Comparison of ENCODE assay signal across 9 cellular contexts in the genomic region with DNA sequence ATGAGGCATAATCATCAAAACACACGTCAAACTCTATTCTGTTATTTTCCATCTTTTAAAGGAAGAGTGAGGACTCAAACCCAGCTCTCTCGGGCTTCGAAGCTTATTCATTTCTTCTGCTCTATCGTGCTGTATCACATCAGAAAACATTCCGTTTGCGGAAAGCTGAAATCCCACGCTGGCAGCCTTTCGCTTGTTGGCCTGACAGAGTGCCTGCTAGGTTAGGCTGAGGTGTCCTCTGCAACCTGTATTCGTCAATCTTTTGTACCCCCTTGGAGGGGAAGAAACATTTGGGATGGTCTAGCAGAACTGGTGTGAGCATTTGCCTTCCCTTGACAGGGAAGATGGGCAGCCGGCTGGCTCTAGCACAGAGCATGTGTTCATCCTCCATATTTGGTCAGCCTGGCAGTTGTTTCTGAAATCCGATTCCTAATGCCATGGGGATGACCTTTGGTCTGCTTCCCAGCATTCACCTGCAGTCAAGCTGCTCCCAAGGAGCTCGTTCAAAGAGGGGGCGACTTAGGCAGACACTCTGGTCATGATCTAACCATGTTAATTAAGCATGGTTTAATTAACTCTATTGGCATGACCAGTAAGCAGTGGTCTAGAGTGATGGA. TPM values are rescaled to one million over a fixed set of nuclear protein-coding genes. Genes with fewer than 3 reads are reported as not detected.
A peak's percentile ranks its signal among the peaks of the same experiment; 100 is the strongest.
DNase-seq lines count a peak whose midpoint lies in the region; ATAC-seq, FAIRE-seq and TF ChIP-seq lines count a peak whose summit lies in the region.
"Had no signal": no experiment of that assay in that cellular context is flagged by ENCODE, and none has a peak within 500 bp of the region (broad histone marks: within the 10 kb centered on the region; RNA-seq: fewer than 3 reads in every experiment).

No MANE protein-coding gene starts in this region.

- intact Hi-C loops in pancreas (cut with DNase I) = no loop called here
- intact Hi-C loops in naive thymus-derived CD4-positive, alpha-beta T cell (cut with micrococcal nuclease) = no loop called here
- intact Hi-C loops in lower lobe of right lung (cut with DNase I) = no loop called here

- WGBS in pancreas, 2 donors = 38 to 43% methylated on average over 13 of the region's 13 CpGs

- no peaks in the 10 kb centered on the region for H3K36me3 Mint-ChIP-seq in glutamatergic neuron (ENCODE audit: unreplicated experiment)
- no peaks in the 10 kb centered on the region for H3K36me3 Mint-ChIP-seq in naive thymus-derived CD4-positive, alpha-beta T cell

- DNase-seq in DMS53 treated with DMSO at 0.1 percent for 48 hours (lab: John Stamatoyannopoulos, UW; ENCODE audit: unreplicated experiment) = peak; percentile 45
- DNase-seq in NCI-H526 treated with DMSO at 0.1 percent for 48 hours (lab: John Stamatoyannopoulos, UW) = peak; percentile 30
- peak; percentile 30 for DNase-seq in glutamatergic neuron
- DNase-seq in pancreas = peak in 4 of 6 donors; percentile 56 to 76 (median 70)
- no peak for DNase-seq in naive thymus-derived CD4-positive, alpha-beta T cell
- no peak for DNase-seq in lower lobe of right lung
- DNase-seq in dermis blood vessel endothelial cell = no peak
- DNase-seq: DND-41 had no signal

- peaks cover 27% of the 10 kb centered on the region for H3K4me1 Mint-ChIP-seq in glutamatergic neuron (ENCODE audit: low read depth, unreplicated experiment)
- no peaks in the 10 kb centered on the region for H3K4me1 Mint-ChIP-seq in naive thymus-derived CD4-positive, alpha-beta T cell

- no peaks in the 10 kb centered on the region for H3K4me1 ChIP-seq in pancreas
- H3K4me1 ChIP-seq in naive thymus-derived CD4-positive, alpha-beta T cell (ENCODE audit: control insufficient read depth in 2 of 2, insufficient read depth in 2 of 2, low read length in 2 of 2) = no peaks in the 10 kb centered on the region
- peaks cover 17% of the 10 kb centered on the region for H3K4me1 ChIP-seq in lower lobe of right lung

- CTCF ChIA-PET in naive thymus-derived CD4-positive, alpha-beta T cell (lab: Charles Lee) = no interaction called here

- H3K9me3 ChIP-seq in pancreas (no peaks in the 10 kb centered on the region), lower lobe of right lung (no peaks in the 10 kb centered on the region)
- H3K9me3 ChIP-seq in naive thymus-derived CD4-positive, alpha-beta T cell (ENCODE audit: control insufficient read depth in 2 of 3, low read length in 3 of 3) = no peaks in the 10 kb centered on the region

- ATAC-seq in pancreas (peak; percentile 89 to 96 (median 92)), lower lobe of right lung (no peak), GM21390 (IDR thresholded peaks at IDR 0.05; ENCODE audit: unreplicated experiment) (no peak)
- no peak for ATAC-seq in naive thymus-derived CD4-positive, alpha-beta T cell

- H3K27ac ChIP-seq in pancreas (peak overlapping the region in 3 of 4 donors; percentile 16 to 54 (median 39)), lower lobe of right lung (no peak overlapping the region)
- no peak overlapping the region for H3K27ac ChIP-seq in naive thymus-derived CD4-positive, alpha-beta T cell (ENCODE audit: low read depth, low read length)

- H3K4me3 ChIP-seq in pancreas (peak overlapping the region in 3 of 4 donors; percentile 4 to 31 (median 12)), lower lobe of right lung (no peak overlapping the region)
- no peak overlapping the region for H3K4me3 ChIP-seq in naive thymus-derived CD4-positive, alpha-beta T cell (ENCODE audit: low read length)

- H3K36me3 ChIP-seq in pancreas (no peaks in the 10 kb centered on the region), lower lobe of right lung (no peaks in the 10 kb centered on the region)
- no peaks in the 10 kb centered on the region for H3K36me3 ChIP-seq in naive thymus-derived CD4-positive, alpha-beta T cell (ENCODE audit: control insufficient read depth in 2 of 3, insufficient read depth in 3 of 3, low read length in 3 of 3)

- H3K27ac Mint-ChIP-seq in glutamatergic neuron (ENCODE audit: unreplicated experiment) = peak overlapping the region; percentile 83
- no peak overlapping the region for H3K27ac Mint-ChIP-seq in naive thymus-derived CD4-positive, alpha-beta T cell

- POLR2A ChIA-PET in naive thymus-derived CD4-positive, alpha-beta T cell (lab: Charles Lee) = no interaction called here

- no peaks in the 10 kb centered on the region for H3K9me3 Mint-ChIP-seq in glutamatergic neuron (ENCODE audit: unreplicated experiment)
- no peaks in the 10 kb centered on the region for H3K9me3 Mint-ChIP-seq in naive thymus-derived CD4-positive, alpha-beta T cell

- peaks cover 1% of the 10 kb centered on the region for H3K27me3 Mint-ChIP-seq in glutamatergic neuron (ENCODE audit: unreplicated experiment)
- H3K27me3 Mint-ChIP-seq in naive thymus-derived CD4-positive, alpha-beta T cell = peaks cover 2 to 35% (median 28%) of the 10 kb centered on the region in 5 donors

- no peak for FAIRE-seq in pancreas (lab: Jason Lieb, UNC)

- TF ChIP-seq CTCF in glutamatergic neuron (IDR thresholded peaks at IDR 0.05; ENCODE audit: partially characterized antibody, unreplicated experiment) (no peak), pancreas (IDR thresholded peaks at IDR 0.05) (no peak), lower lobe of right lung (IDR thresholded peaks at IDR 0.05) (no peak)

- H3K4me3 Mint-ChIP-seq in glutamatergic neuron (ENCODE audit: unreplicated experiment) = peak overlapping the region; percentile 72
- no peak overlapping the region for H3K4me3 Mint-ChIP-seq in naive thymus-derived CD4-positive, alpha-beta T cell

- H3K27me3 ChIP-seq in pancreas (no peaks in the 10 kb centered on the region), lower lobe of right lung (ENCODE audit: low read depth) (no peaks in the 10 kb centered on the region)
- no peaks in the 10 kb centered on the region for H3K27me3 ChIP-seq in naive thymus-derived CD4-positive, alpha-beta T cell (ENCODE audit: control insufficient read depth in 2 of 2, insufficient read depth in 2 of 2, low read length in 2 of 2)

RNA-seq across cellular contexts. Expression of gene TACC2, which starts 55.2 kb away (rescaled TPM):
- total RNA-seq in glutamatergic neuron (ENCODE audit: unreplicated experiment) = 499 TPM
- 10 to 100 TPM; 17.9 to 25.1 (median 21.8) TPM for total RNA-seq in pancreas
- 10 to 100 TPM; 27.0 to 43.6 TPM for polyA plus RNA-seq in pancreas
- total RNA-seq in naive thymus-derived CD4-positive, alpha-beta T cell = under 1 TPM in 1 of 5 experiments, not detected in 4; 0.16 TPM
- not detected for polyA plus RNA-seq in naive thymus-derived CD4-positive, alpha-beta T cell
- 141 TPM for total RNA-seq in lower lobe of right lung
- 3.6 and 8.2 TPM in 2 replicates for total RNA-seq in dermis blood vessel endothelial cell

Comparison
In these comparisons a context has a peak if more than half of its experiments do, and no peak if none do; other contexts are left out.
1. DNase-seq: peak in DMS53 treated with DMSO at 0.1 percent for 48 hours (single experiment), NCI-H526 treated with DMSO at 0.1 percent for 48 hours (single experiment), glutamatergic neuron (single experiment) and pancreas (4 of 6); none in naive thymus-derived CD4-positive, alpha-beta T cell (0 of 9), lower lobe of right lung (single experiment) and dermis blood vessel endothelial cell (single experiment).
2. ATAC-seq: peak in pancreas (4 of 4); none in naive thymus-derived CD4-positive, alpha-beta T cell (single experiment), lower lobe of right lung (0 of 2) and GM21390 (single experiment).
3. H3K27ac ChIP-seq: peak in pancreas (3 of 4); none in naive thymus-derived CD4-positive, alpha-beta T cell (single experiment) and lower lobe of right lung (single experiment).
4. H3K4me3 ChIP-seq: peak in pancreas (3 of 4); none in naive thymus-derived CD4-positive, alpha-beta T cell (single experiment) and lower lobe of right lung (single experiment).